Comparison of ENCODE assay signal across 14 cellular contexts in genomic region chr13:23443878-23444277, GRCh38.
A peak's percentile ranks its signal among the peaks of the same experiment; 100 is the strongest.
DNase-seq lines count a peak whose midpoint lies in the region; TF ChIP-seq lines count a peak whose summit lies in the region.
"Had no signal": no experiment of that assay in that cellular context is flagged by ENCODE, and none has a peak within 500 bp of the region (broad histone marks: within the 10 kb centered on the region; RNA-seq: fewer than 3 reads in every experiment).

No MANE protein-coding gene starts in this region.

- H3K4me3 ChIP-seq in parathyroid adenoma (ENCODE audit: low read depth, low read length) = no peak overlapping the region
- H3K4me3 ChIP-seq: HAP-1, SJSA1 had no signal

- no peaks in the 10 kb centered on the region for H3K9me3 ChIP-seq in parathyroid adenoma (ENCODE audit: control insufficient read depth, low read length)
- H3K9me3 ChIP-seq: Caco-2, HAP-1, SJSA1 had no signal

- peak; percentile 53 for DNase-seq in NCI-H1092 treated with DMSO at 0.1 percent for 48 hours (lab: John Stamatoyannopoulos, UW)
- DNase-seq in NCI-H345 treated with DMSO at 0.1 percent for 48 hours (lab: John Stamatoyannopoulos, UW; ENCODE audit: unreplicated experiment) = peak; percentile 61
- peak; percentile 83 for DNase-seq in SHP77 treated with DMSO at 0.1 percent for 48 hours (lab: John Stamatoyannopoulos, UW)
- DNase-seq in COLO668 (lab: John Stamatoyannopoulos, UW; ENCODE audit: unreplicated experiment) = no peak
- DNase-seq in activated naive CD4-positive, alpha-beta T cell treated with anti-CD3 and anti-CD28 coated beads, Interleukin-2, amount 50 U/mL, for 16 hours = no peak
- DNase-seq in activated gamma-delta T cell (lab: John Stamatoyannopoulos, UW) = no peak
- DNase-seq: Caco-2, NCI-H1694, NCI-H526 treated with DMSO at 0.1 percent for 48 hours, SW 1271 had no signal

- H3K79me2 ChIP-seq in parathyroid adenoma = no peaks in the 10 kb centered on the region

- H3K4me2 ChIP-seq in parathyroid adenoma (ENCODE audit: low read length) = no peak overlapping the region

- no peaks in the 10 kb centered on the region for H3K36me3 ChIP-seq in parathyroid adenoma (ENCODE audit: control insufficient read depth, insufficient read depth, low read length)
- H3K36me3 ChIP-seq: HAP-1, SJSA1 had no signal

- TF ChIP-seq CTCF in parathyroid adenoma (IDR thresholded peaks at IDR 0.05) = no peak

- no peaks in the 10 kb centered on the region for H3K27me3 ChIP-seq in parathyroid adenoma (ENCODE audit: control insufficient read depth, insufficient read depth, low read length)
- H3K27me3 ChIP-seq: SJSA1 had no signal

- peak overlapping the region; percentile 62 for H2AFZ ChIP-seq in parathyroid adenoma

- peaks cover 14% of the 10 kb centered on the region for H3K4me1 ChIP-seq in parathyroid adenoma
- H3K4me1 ChIP-seq: Caco-2 had no signal

- peak overlapping the region; percentile 8 for H3K27ac ChIP-seq in parathyroid adenoma
- H3K27ac ChIP-seq: RWPE1, SJSA1 had no signal

- H3K9ac ChIP-seq in parathyroid adenoma = no peak overlapping the region

Comparison
In these comparisons a context has a peak if more than half of its experiments do, and no peak if none do; other contexts are left out.
1. DNase-seq: peak in NCI-H1092 treated with DMSO at 0.1 percent for 48 hours (single experiment), NCI-H345 treated with DMSO at 0.1 percent for 48 hours (single experiment) and SHP77 treated with DMSO at 0.1 percent for 48 hours (single experiment); none in COLO668 (single experiment), activated naive CD4-positive, alpha-beta T cell treated with anti-CD3 and anti-CD28 coated beads, Interleukin-2, amount 50 U/mL, for 16 hours (single experiment) and activated gamma-delta T cell (single experiment).